13 cellular contexts compared by ENCODE assay signal in genomic region chr2:182359027-182360011, GRCh38.
DNase-seq lines count a peak whose midpoint lies in the region; ATAC-seq and TF ChIP-seq lines count a peak whose summit lies in the region.
"Had no signal": no experiment of that assay in that cellular context is flagged by ENCODE, and none has a peak within 500 bp of the region (broad histone marks: within the 10 kb centered on the region; RNA-seq: fewer than 3 reads in every experiment).

No MANE protein-coding gene starts in this region.

- no peaks in the 10 kb centered on the region for H3K9me2 ChIP-seq in SK-N-SH

- H2AFZ ChIP-seq in SK-N-SH (ENCODE audit: low read depth): peak overlapping the region; percentile 67; the same call in 1 of the 2 replicates

- no peak overlapping the region for H3K4me3 Mint-ChIP-seq in progenitor cell of endocrine pancreas (ENCODE audit: low read depth)
- H3K4me3 Mint-ChIP-seq: CD8-positive, alpha-beta memory T cell; endodermal cell had no signal

- no peaks in the 10 kb centered on the region for H3K9me3 ChIP-seq in SK-N-SH
- no peaks in the 10 kb centered on the region for H3K9me3 ChIP-seq in muscle layer of colon (ENCODE audit: low read length)
- H3K9me3 ChIP-seq in upper lobe of right lung: no peaks in the 10 kb centered on the region
- H3K9me3 ChIP-seq: lower lobe of right lung had no signal

- H3F3A ChIP-seq in SK-N-SH (replicated peaks; ENCODE audit: insufficient read depth): no peaks in the 10 kb centered on the region

- no peak for TF ChIP-seq RAD21 in SK-N-SH (IDR thresholded peaks at IDR 0.05; ENCODE audit: low read length)

- H3K36me3 ChIP-seq in SK-N-SH (replicated peaks in 1 of 2; ENCODE audit: control insufficient read depth in 1 of 2, insufficient read depth in 2 of 2, low read length in 1 of 2) (no peaks in the 10 kb centered on the region), muscle layer of colon (ENCODE audit: insufficient read depth, low read length) (no peaks in the 10 kb centered on the region), upper lobe of right lung (no peaks in the 10 kb centered on the region)
- H3K36me3 ChIP-seq: lower lobe of right lung had no signal

- no peaks in the 10 kb centered on the region for H3K9me3 Mint-ChIP-seq in progenitor cell of endocrine pancreas (ENCODE audit: low read depth)

- H4K20me1 ChIP-seq in SK-N-SH (ENCODE audit: insufficient read depth): no peaks in the 10 kb centered on the region

- ATAC-seq in upper lobe of right lung: no peak

- no peak for TF ChIP-seq EP300 in SK-N-SH (IDR thresholded peaks at IDR 0.05; ENCODE audit: borderline replicate concordance in 1 of 2, low read depth in 1 of 2, low read length in 1 of 2)

- no peak overlapping the region for H3K27ac Mint-ChIP-seq in progenitor cell of endocrine pancreas
- H3K27ac Mint-ChIP-seq: CD8-positive, alpha-beta memory T cell; endodermal cell had no signal

- H3K27me3 ChIP-seq in SK-N-SH (ENCODE audit: insufficient read depth) (no peaks in the 10 kb centered on the region), muscle layer of colon (ENCODE audit: control insufficient read depth in 1 of 2, insufficient read depth in 2 of 2, low read length in 2 of 2) (no peaks in the 10 kb centered on the region), upper lobe of right lung (no peaks in the 10 kb centered on the region)

- no peak for DNase-seq in SK-N-SH
- DNase-seq in fibroblast of mammary gland (ENCODE audit: low read depth): peak; percentile 60
- DNase-seq in upper lobe of right lung: no peak
- no peak for DNase-seq in activated CD8-positive, alpha-beta memory T cell treated with anti-CD3 and anti-CD28 coated beads, Interleukin-2, amount 50 U/mL, for 4 hours
- no peak for DNase-seq in NCI-H1105 (lab: John Stamatoyannopoulos, UW)
- DNase-seq in progenitor cell of endocrine pancreas (ENCODE audit: low spot score, unreplicated experiment): no peak
- DNase-seq: activated CD8-positive, alpha-beta memory T cell treated with anti-CD3 and anti-CD28 coated beads for 24 hours; activated gamma-delta T cell treated with Interleukin-2 at 50 U/mL for 16 hours; CD8-positive, alpha-beta memory T cell; endodermal cell; lower lobe of right lung; nucleus accumbens had no signal

- no peaks in the 10 kb centered on the region for H3K27me3 Mint-ChIP-seq in progenitor cell of endocrine pancreas
- H3K27me3 Mint-ChIP-seq: CD8-positive, alpha-beta memory T cell had no signal

- intact Hi-C loops in upper lobe of right lung (cut with DNase I): no loop called here

- peaks cover 5 to 11% of the 10 kb centered on the region in 2 experiments for H3K4me1 ChIP-seq in SK-N-SH (ENCODE audit: control insufficient read depth in 1 of 2, insufficient read depth in 2 of 2, low read depth in 1 of 2, low read length in 1 of 2)
- peaks cover 20% of the 10 kb centered on the region for H3K4me1 ChIP-seq in muscle layer of colon (ENCODE audit: insufficient read depth, low read length)
- no peaks in the 10 kb centered on the region for H3K4me1 ChIP-seq in upper lobe of right lung

- POLR2A ChIA-PET in SK-N-SH (lab: Yijun Ruan, JAX): no interaction called here

- H3K27ac ChIP-seq in SK-N-SH (ENCODE audit: low read depth in 2 of 2, low read length in 1 of 2): peak overlapping the region; percentile 27 to 82; a peak in 3 of 4 replicates
- peak overlapping the region; percentile 20 for H3K27ac ChIP-seq in muscle layer of colon (ENCODE audit: low read depth, low read length)
- H3K27ac ChIP-seq in upper lobe of right lung: peak overlapping the region; percentile 27
- H3K27ac ChIP-seq: lower lobe of right lung had no signal

- H3K36me3 Mint-ChIP-seq in progenitor cell of endocrine pancreas (ENCODE audit: insufficient read depth): no peaks in the 10 kb centered on the region
- H3K36me3 Mint-ChIP-seq: CD8-positive, alpha-beta memory T cell had no signal

- TF ChIP-seq CTCF in SK-N-SH (IDR thresholded peaks at IDR 0.05) (no peak), fibroblast of mammary gland (conservative IDR thresholded peaks at IDR 0.05; ENCODE audit: control insufficient read depth, insufficient read depth, low read depth, low read length) (no peak), upper lobe of right lung (IDR thresholded peaks at IDR 0.05) (no peak), progenitor cell of endocrine pancreas (IDR thresholded peaks at IDR 0.05; ENCODE audit: unreplicated experiment) (no peak)

- CTCF ChIA-PET in SK-N-SH (lab: Yijun Ruan, JAX): interaction anchor here (0.8 kb wide), 1 partner anchor 290 kb away, joined by 3 read pairs; no protein-coding TSS in a partner anchor

- no peaks in the 10 kb centered on the region for H3K79me2 ChIP-seq in SK-N-SH (ENCODE audit: insufficient read depth)

- H3K9ac ChIP-seq in SK-N-SH: no peak overlapping the region
- no peak overlapping the region for H3K9ac ChIP-seq in muscle layer of colon (ENCODE audit: low read length)

- H3K4me3 ChIP-seq in SK-N-SH (ENCODE audit: low read depth in 2 of 2, low read length in 1 of 2) (no peak overlapping the region; a peak in 1 of 4 replicates), fibroblast of mammary gland (ENCODE audit: control insufficient read depth, low read depth, low read length) (no peak overlapping the region), muscle layer of colon (ENCODE audit: low read depth in 1 of 2, low read length in 2 of 2) (no peak overlapping the region), upper lobe of right lung (no peak overlapping the region)
- H3K4me3 ChIP-seq: lower lobe of right lung had no signal

- H3K4me1 Mint-ChIP-seq in progenitor cell of endocrine pancreas (ENCODE audit: low read depth): no peaks in the 10 kb centered on the region
- H3K4me1 Mint-ChIP-seq: CD8-positive, alpha-beta memory T cell; endodermal cell had no signal

- WGBS in SK-N-SH (ENCODE audit: low lambda C conversion rate): 68% methylated on average over 8 of the region's 8 CpGs

- no peak overlapping the region; the same call in 1 of the 2 replicates for H3K4me2 ChIP-seq in SK-N-SH

TF ChIP-seq in SK-N-SH, 30 proteins besides CTCF, POLR2A, EP300 and RAD21:
- TF ChIP-seq YY1 (IDR thresholded peaks at IDR 0.05; ENCODE audit: low read depth): no peak
- TF ChIP-seq MEF2A (IDR thresholded peaks at IDR 0.05; ENCODE audit: borderline replicate concordance, low read depth): no peak
- TF ChIP-seq NRF1 (IDR thresholded peaks at IDR 0.05; ENCODE audit: low read depth, low read length): no peak
- no peak for TF ChIP-seq IRF3 (IDR thresholded peaks at IDR 0.05; ENCODE audit: low read depth, low read length)
TF ChIP-seq in SK-N-SH: peak in this region for 0.
